In genomic region chrX:13167444-13168207, GRCh38 we compare ENCODE assay signal across 9 cellular contexts.
A peak's percentile ranks its signal among the peaks of the same experiment; 100 is the strongest.
DNase-seq lines count a peak whose midpoint lies in the region; ATAC-seq, FAIRE-seq and TF ChIP-seq lines count a peak whose summit lies in the region.
"Had no signal": no experiment of that assay in that cellular context is flagged by ENCODE, and none has a peak within 500 bp of the region (broad histone marks: within the 10 kb centered on the region; RNA-seq: fewer than 3 reads in every experiment).

No MANE protein-coding gene starts in this region.

- H4K20me1 ChIP-seq in SK-N-SH (ENCODE audit: insufficient read depth), result no peaks in the 10 kb centered on the region

- POLR2A ChIA-PET in SK-N-SH (lab: Yijun Ruan, JAX), result no interaction called here
- POLR2A ChIA-PET in RWPE1 (lab: Yijun Ruan, JAX; ENCODE audit: low non-redundant PET), result no interaction called here

- DNase-seq in SK-N-SH (peak; percentile 20), esophagus squamous epithelium (lab: John Stamatoyannopoulos, UW) (no peak), renal cortical epithelial cell (ENCODE audit: low read depth) (peak; percentile 52), RWPE1 (ENCODE audit: low spot score) (no peak), GM12891 (ENCODE audit: insufficient read length, low spot score) (no peak)

- peak overlapping the region; percentile 88 for H2AFZ ChIP-seq in SK-N-SH (ENCODE audit: low read depth)

- H3K4me1 ChIP-seq in SK-N-SH (ENCODE audit: control insufficient read depth in 1 of 2, insufficient read depth in 2 of 2, low read depth in 1 of 2, low read length in 1 of 2) (peaks cover 10 to 22% of the 10 kb centered on the region in 2 experiments), esophagus squamous epithelium (peaks cover 0 to 13% (median 0%) of the 10 kb centered on the region in 3 donors)

- peaks cover 14% of the 10 kb centered on the region for H3F3A ChIP-seq in SK-N-SH (replicated peaks; ENCODE audit: insufficient read depth)

- no peaks in the 10 kb centered on the region for H3K9me2 ChIP-seq in SK-N-SH

- H3K79me2 ChIP-seq in SK-N-SH (ENCODE audit: insufficient read depth), result no peaks in the 10 kb centered on the region

- 0 out of 4 replicates have a peak, but pooled peaks of 1 of the 2 experiments have one; percentile 27 for TF ChIP-seq EP300 in SK-N-SH (IDR thresholded peaks at IDR 0.05; ENCODE audit: borderline replicate concordance in 1 of 2, low read depth in 1 of 2, low read length in 1 of 2)

- peak overlapping the region; percentile 58 for H3K4me2 ChIP-seq in SK-N-SH

- TF ChIP-seq POLR2A in esophagus squamous epithelium (IDR thresholded peaks at IDR 0.05) (no peak), GM12891 (IDR thresholded peaks at IDR 0.05; ENCODE audit: low read depth, low read length) (no peak)

- peak overlapping the region; percentile 87 to 91 for H3K27ac ChIP-seq in SK-N-SH (ENCODE audit: low read depth in 2 of 2, low read length in 1 of 2)
- H3K27ac ChIP-seq in esophagus squamous epithelium, result peak overlapping the region in 3 of 4 donors; percentile 28 to 64 (median 45)
- no peak overlapping the region for H3K27ac ChIP-seq in RWPE1

- H3K4me3 ChIP-seq in SK-N-SH (ENCODE audit: low read depth in 2 of 2, low read length in 1 of 2), result no peak overlapping the region
- H3K4me3 ChIP-seq in esophagus squamous epithelium, result no peak overlapping the region

- 40% methylated on average over 9 of the region's 9 CpGs for WGBS in SK-N-SH (ENCODE audit: low lambda C conversion rate)
- 40 to 44% methylated on average over 7 to 9 of the region's 9 CpGs for WGBS in esophagus squamous epithelium, 2 donors

- no peak for TF ChIP-seq RAD21 in SK-N-SH (IDR thresholded peaks at IDR 0.05; ENCODE audit: low read length)

- ATAC-seq in GM18511 (IDR thresholded peaks at IDR 0.05; ENCODE audit: unreplicated experiment), result peak; percentile 71
- ATAC-seq in HG03354 (IDR thresholded peaks at IDR 0.05; ENCODE audit: poor library complexity, severe bottlenecking, unreplicated experiment), result no peak
- ATAC-seq in HG03095 (IDR thresholded peaks at IDR 0.05; ENCODE audit: unreplicated experiment), result no peak

- no peaks in the 10 kb centered on the region for H3K27me3 ChIP-seq in SK-N-SH (ENCODE audit: insufficient read depth)
- H3K27me3 ChIP-seq in esophagus squamous epithelium, result no peaks in the 10 kb centered on the region

- intact Hi-C loops in esophagus squamous epithelium (cut with DNase I), result no loop called here

- H3K36me3 ChIP-seq in SK-N-SH (replicated peaks in 1 of 2; ENCODE audit: control insufficient read depth in 1 of 2, insufficient read depth in 2 of 2, low read length in 1 of 2), result no peaks in the 10 kb centered on the region
- H3K36me3 ChIP-seq in esophagus squamous epithelium, result no peaks in the 10 kb centered on the region

- no peak for FAIRE-seq in GM12891 (lab: Jason Lieb, UNC)
- FAIRE-seq: endometrium had no signal

- CTCF ChIA-PET in SK-N-SH (lab: Yijun Ruan, JAX) (no interaction called here), RWPE1 (lab: Yijun Ruan, JAX) (interaction anchor here (0.6 kb wide), 2 partner anchors 18 to 45 kb away, joined by 3 to 4 read pairs; no protein-coding TSS in a partner anchor)

- H3K9ac ChIP-seq in SK-N-SH, result peak overlapping the region; percentile 40; the same call in 1 of the 2 replicates

- H3K9me3 ChIP-seq in SK-N-SH (no peaks in the 10 kb centered on the region; the same call in 1 of the 2 replicates), esophagus squamous epithelium (no peaks in the 10 kb centered on the region)

- TF ChIP-seq CTCF in SK-N-SH (IDR thresholded peaks at IDR 0.05) (no peak), esophagus squamous epithelium (IDR thresholded peaks at IDR 0.05) (no peak), RWPE1 (conservative IDR thresholded peaks at IDR 0.05; ENCODE audit: low read depth) (no peak)

TF ChIP-seq in SK-N-SH, 30 proteins besides CTCF, POLR2A, EP300 and RAD21:
- TF ChIP-seq, protein P1, sequence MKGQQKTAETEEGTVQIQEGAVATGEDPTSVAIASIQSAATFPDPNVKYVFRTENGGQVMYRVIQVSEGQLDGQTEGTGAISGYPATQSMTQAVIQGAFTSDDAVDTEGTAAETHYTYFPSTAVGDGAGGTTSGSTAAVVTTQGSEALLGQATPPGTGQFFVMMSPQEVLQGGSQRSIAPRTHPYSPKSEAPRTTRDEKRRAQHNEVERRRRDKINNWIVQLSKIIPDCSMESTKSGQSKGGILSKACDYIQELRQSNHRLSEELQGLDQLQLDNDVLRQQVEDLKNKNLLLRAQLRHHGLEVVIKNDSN (IDR thresholded peaks at IDR 0.05; ENCODE audit: borderline replicate concordance, low read depth), result no peak
- TF ChIP-seq SMC3 (IDR thresholded peaks at IDR 0.05; ENCODE audit: low read depth, low read length), result no peak
- no peak for TF ChIP-seq RFX5 (IDR thresholded peaks at IDR 0.05; ENCODE audit: low read length)
- peak; percentile 18; the same call in 1 of the 2 replicates for TF ChIP-seq RCOR1 (IDR thresholded peaks at IDR 0.05; ENCODE audit: low read length)
- TF ChIP-seq NFIC (IDR thresholded peaks at IDR 0.05; ENCODE audit: borderline replicate concordance), result 0 out of 2 replicates have a peak, but pooled peaks have one; percentile 24
- TF ChIP-seq GATA2 (CRISPR knock-in tag; IDR thresholded peaks at IDR 0.05), result no peak
- TF ChIP-seq POLR2AphosphoS5 (IDR thresholded peaks at IDR 0.05; ENCODE audit: low read depth, low read length), result peak; percentile 39; the same call in 1 of the 2 replicates
- peak; percentile 90 for TF ChIP-seq TCF12 (IDR thresholded peaks at IDR 0.05)
- TF ChIP-seq PBX3 (IDR thresholded peaks at IDR 0.05), result 0 out of 2 replicates have a peak, but pooled peaks have one; percentile 11
- no peak for TF ChIP-seq FOXJ3 (CRISPR knock-in tag; IDR thresholded peaks at IDR 0.05)
- peak; percentile 61 for TF ChIP-seq GABPA (IDR thresholded peaks at IDR 0.05; ENCODE audit: low read depth)
- TF ChIP-seq FOSL2 (IDR thresholded peaks at IDR 0.05; ENCODE audit: borderline replicate concordance, low read depth), result no peak
- TF ChIP-seq RXRA (IDR thresholded peaks at IDR 0.05; ENCODE audit: borderline replicate concordance, low read depth), result peak; percentile 93
- TF ChIP-seq, protein P2, sequence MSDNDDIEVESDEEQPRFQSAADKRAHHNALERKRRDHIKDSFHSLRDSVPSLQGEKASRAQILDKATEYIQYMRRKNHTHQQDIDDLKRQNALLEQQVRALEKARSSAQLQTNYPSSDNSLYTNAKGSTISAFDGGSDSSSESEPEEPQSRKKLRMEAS (IDR thresholded peaks at IDR 0.05; ENCODE audit: low read depth), result no peak

TF ChIP-seq in GM12891, 5 proteins besides CTCF, POLR2A, EP300 and RAD21:
- TF ChIP-seq POLR2AphosphoS5 (IDR thresholded peaks at IDR 0.05; ENCODE audit: low read depth, low read length), result no peak
- TF ChIP-seq SPI1 (IDR thresholded peaks at IDR 0.05; ENCODE audit: low read depth, low read length), result no peak
- no peak for TF ChIP-seq POU2F2 (IDR thresholded peaks at IDR 0.05; ENCODE audit: low read depth, low read length)
- TF ChIP-seq PAX5 (IDR thresholded peaks at IDR 0.05; ENCODE audit: insufficient read depth, low read length, severe bottlenecking), result no peak
- no peak for TF ChIP-seq TAF1 (IDR thresholded peaks at IDR 0.05; ENCODE audit: low read depth, low read length)

Comparison
In these comparisons a context has a peak if more than half of its experiments do, and no peak if none do; other contexts are left out.
1. DNase-seq: peak in SK-N-SH (single experiment) and renal cortical epithelial cell (single experiment); none in esophagus squamous epithelium (single experiment), RWPE1 (single experiment) and GM12891 (single experiment).